1 cellular context compared by ENCODE assay signal in the genomic region with DNA sequence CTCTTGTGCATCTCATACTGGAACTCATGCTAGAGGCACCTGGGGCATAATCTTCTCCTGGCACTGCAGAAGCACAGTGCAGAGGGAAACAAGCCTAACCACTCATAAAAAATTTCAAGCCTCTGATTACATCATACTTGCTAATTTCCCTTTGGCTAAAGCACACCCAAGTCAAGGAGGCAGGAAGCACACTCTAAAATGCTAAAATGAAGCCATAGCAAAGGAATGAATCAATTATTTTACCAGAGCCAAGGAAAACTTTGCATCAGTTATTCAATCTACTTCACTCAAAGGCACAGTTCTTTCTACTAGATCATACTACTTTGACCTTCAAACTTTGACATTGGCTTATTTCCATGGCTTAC.
TF ChIP-seq lines count a peak whose summit lies in the region.

No MANE protein-coding gene starts in this region.

TF ChIP-seq in K562, 482 proteins besides CTCF, POLR2A, EP300 and RAD21 (continued from another document):
- no peak for TF ChIP-seq ZBTB2 (IDR thresholded peaks at IDR 0.05)
- TF ChIP-seq, protein P1, sequence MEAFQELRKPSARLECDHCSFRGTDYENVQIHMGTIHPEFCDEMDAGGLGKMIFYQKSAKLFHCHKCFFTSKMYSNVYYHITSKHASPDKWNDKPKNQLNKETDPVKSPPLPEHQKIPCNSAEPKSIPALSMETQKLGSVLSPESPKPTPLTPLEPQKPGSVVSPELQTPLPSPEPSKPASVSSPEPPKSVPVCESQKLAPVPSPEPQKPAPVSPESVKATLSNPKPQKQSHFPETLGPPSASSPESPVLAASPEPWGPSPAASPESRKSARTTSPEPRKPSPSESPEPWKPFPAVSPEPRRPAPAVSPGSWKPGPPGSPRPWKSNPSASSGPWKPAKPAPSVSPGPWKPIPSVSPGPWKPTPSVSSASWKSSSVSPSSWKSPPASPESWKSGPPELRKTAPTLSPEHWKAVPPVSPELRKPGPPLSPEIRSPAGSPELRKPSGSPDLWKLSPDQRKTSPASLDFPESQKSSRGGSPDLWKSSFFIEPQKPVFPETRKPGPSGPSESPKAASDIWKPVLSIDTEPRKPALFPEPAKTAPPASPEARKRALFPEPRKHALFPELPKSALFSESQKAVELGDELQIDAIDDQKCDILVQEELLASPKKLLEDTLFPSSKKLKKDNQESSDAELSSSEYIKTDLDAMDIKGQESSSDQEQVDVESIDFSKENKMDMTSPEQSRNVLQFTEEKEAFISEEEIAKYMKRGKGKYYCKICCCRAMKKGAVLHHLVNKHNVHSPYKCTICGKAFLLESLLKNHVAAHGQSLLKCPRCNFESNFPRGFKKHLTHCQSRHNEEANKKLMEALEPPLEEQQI (IDR thresholded peaks at IDR 0.05) = no peak
- no peak for TF ChIP-seq CEBPG (CRISPR knock-in tag; IDR thresholded peaks at IDR 0.05)
- peak; percentile 34 to 42; a peak in 2 of 4 replicates for TF ChIP-seq CEBPG (tag; conservative IDR thresholded peaks at IDR 0.05 in 1 of 2, IDR thresholded peaks at IDR 0.05 in 1 of 2)
TF ChIP-seq in K562: peak in this region for 2.
